Comparison of ENCODE assay signal across 8 cellular contexts in the genomic region with DNA sequence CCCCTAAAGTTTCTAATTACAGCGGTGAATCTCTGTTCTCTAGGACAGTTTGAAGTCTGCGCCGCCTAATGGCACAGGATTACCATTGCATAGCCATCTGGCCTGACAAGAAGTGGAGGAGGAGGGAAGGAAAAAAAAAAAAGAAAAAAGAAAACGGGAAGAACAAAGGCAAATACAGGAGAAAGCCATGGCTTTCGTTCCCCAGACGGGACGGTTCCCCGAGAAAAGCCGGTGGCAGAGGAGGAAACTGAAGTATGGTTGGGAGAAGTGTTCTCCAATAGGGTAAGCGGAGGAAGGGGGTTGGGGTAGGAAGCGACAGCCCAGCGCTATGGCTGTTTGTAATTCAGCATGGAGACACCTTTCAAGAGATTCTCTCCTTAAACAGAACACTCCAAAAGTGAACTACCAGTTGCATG.
A peak's percentile ranks its signal among the peaks of the same experiment; 100 is the strongest.
DNase-seq lines count a peak whose midpoint lies in the region; ATAC-seq, FAIRE-seq and TF ChIP-seq lines count a peak whose summit lies in the region.

No MANE protein-coding gene starts in this region.

- H3K4me3 ChIP-seq in A549, result peak overlapping the region; percentile 57
- peak overlapping the region; percentile 68 for H3K4me3 ChIP-seq in fibroblast of pulmonary artery (replicated peaks; ENCODE audit: low read depth, low read length)
- peak overlapping the region; percentile 34 to 63 (median 45) for H3K4me3 ChIP-seq in tibial nerve

- POLR2A ChIA-PET in A549 (lab: Yijun Ruan, JAX), result interaction anchor here (0.6 kb wide), 1 partner anchor 81 kb away, joined by 3 read pairs; a partner anchor contains a TSS

- H3K27ac ChIP-seq in A549, result no peak overlapping the region; a peak in 1 of 6 replicates
- H3K27ac ChIP-seq in tibial nerve, result peak overlapping the region in 3 of 4 donors; percentile 45 to 74 (median 72)

- H3K4me1 Mint-ChIP-seq in natural killer cell, result peaks cover 22 to 25% of the 10 kb centered on the region in 2 donors

- peak overlapping the region; percentile 99 for H3K4me2 ChIP-seq in A549

- no peaks in the 10 kb centered on the region for H3K36me3 Mint-ChIP-seq in natural killer cell

- peaks cover 3 to 32% of the 10 kb centered on the region in 2 donors for H3K27me3 Mint-ChIP-seq in natural killer cell (ENCODE audit: low read depth in 2 of 2)

- CTCF ChIA-PET in A549 (lab: Yijun Ruan, JAX), result interaction anchor here (0.9 to 1.4 kb wide), 4 partner anchors 9 to 257 kb away, joined by 3 read pairs; no protein-coding TSS in a partner anchor

- H3K4me1 ChIP-seq in A549 (0 out of 3 replicates have a peak, but pooled peaks cover 3% of the 10 kb centered on the region), tibial nerve (peaks cover 0 to 4% (median 0%) of the 10 kb centered on the region in 4 donors)

- FAIRE-seq in A549 (lab: Jason Lieb, UNC), result peak; percentile 54

- H3K27ac Mint-ChIP-seq in natural killer cell, result peak overlapping the region; percentile 44 to 82

- no peaks in the 10 kb centered on the region for H3K36me3 ChIP-seq in tibial nerve

- peak; percentile 20 to 36; a peak in 3 of 5 replicates for TF ChIP-seq RAD21 in A549 (conservative IDR thresholded peaks at IDR 0.05 in 1 of 2, IDR thresholded peaks at IDR 0.05 in 1 of 2)

- H3K9me3 Mint-ChIP-seq in natural killer cell, result no peaks in the 10 kb centered on the region

- TF ChIP-seq EP300 in A549 (IDR thresholded peaks at IDR 0.05), result no peak
- no peak for TF ChIP-seq EP300 in tibial nerve (IDR thresholded peaks at IDR 0.05)

- TF ChIP-seq CTCF in A549 (IDR thresholded peaks at IDR 0.05), result peak; percentile 50
- peak; percentile 47 for TF ChIP-seq CTCF in GM12874 (IDR thresholded peaks at IDR 0.05; ENCODE audit: insufficient read depth, low read depth, low read length)
- TF ChIP-seq CTCF in fibroblast of pulmonary artery (IDR thresholded peaks at IDR 0.05; ENCODE audit: low read length, missing control alignments), result peak; percentile 67
- peak; percentile 45 for TF ChIP-seq CTCF in natural killer cell (IDR thresholded peaks at IDR 0.05)
- peak in 4 of 5 experiments; percentile 31 to 48 (median 44) for TF ChIP-seq CTCF in tibial nerve (IDR thresholded peaks at IDR 0.05)

- intact Hi-C loops in natural killer cell (cut with micrococcal nuclease), result loop anchor here (1.0 to 2.0 kb wide), 2 partner anchors 309 to 312 kb away; a partner anchor contains a TSS

- no peaks in the 10 kb centered on the region for H3K9me3 ChIP-seq in A549
- H3K9me3 ChIP-seq in tibial nerve, result no peaks in the 10 kb centered on the region

- TF ChIP-seq POLR2A in A549 (IDR thresholded peaks at IDR 0.05; ENCODE audit: low read length) (no peak), tibial nerve (IDR thresholded peaks at IDR 0.05) (no peak)

- DNase-seq in A549 (ENCODE audit: low read depth in 1 of 2, low spot score in 1 of 2), result peak; percentile 13 to 60
- peak; percentile 9 for DNase-seq in NCI-H2081 treated with DMSO at 0.1 percent for 48 hours (lab: John Stamatoyannopoulos, UW)
- DNase-seq in activated CD8-positive, alpha-beta memory T cell treated with anti-CD3 and anti-CD28 coated beads, Interleukin-2, amount 50 U/mL, for 4 hours, result peak; percentile 18
- DNase-seq in fibroblast of pulmonary artery (ENCODE audit: low read depth), result peak; percentile 45
- DNase-seq in natural killer cell, result no peak
- peak; percentile 11 to 19 for DNase-seq in tibial nerve (ENCODE audit: low spot score in 2 of 2)

- 2% methylated on average over 12 of the region's 12 CpGs for WGBS in A549 (ENCODE audit: missing lambda C conversion rate)
- 0 to 17% methylated on average over 8 to 12 of the region's 12 CpGs for WGBS in tibial nerve, 2 donors

- ATAC-seq in A549, result peak; percentile 84 to 86
- ATAC-seq in HG02852 (IDR thresholded peaks at IDR 0.05; ENCODE audit: unreplicated experiment), result peak; percentile 63
- peak; percentile 58 to 72 (median 63) for ATAC-seq in natural killer cell

- H3K27me3 ChIP-seq in tibial nerve, result peaks cover 0 to 8% of the 10 kb centered on the region in 2 donors

- H3K4me3 Mint-ChIP-seq in natural killer cell, result peak overlapping the region; percentile 93

TF ChIP-seq in A549, 52 proteins besides CTCF, POLR2A, EP300 and RAD21:
- TF ChIP-seq RNF2 (IDR thresholded peaks at IDR 0.05; ENCODE audit: borderline replicate concordance, low read depth), result no peak
- TF ChIP-seq ZNF302 (CRISPR knock-in tag; IDR thresholded peaks at IDR 0.05), result no peak
- no peak for TF ChIP-seq ZFP36 (IDR thresholded peaks at IDR 0.05; ENCODE audit: borderline replicate concordance, partially characterized antibody)
- no peak for TF ChIP-seq EHMT2 (IDR thresholded peaks at IDR 0.05; ENCODE audit: low read depth)
- no peak for TF ChIP-seq CHD2 (IDR thresholded peaks at IDR 0.05; ENCODE audit: low read length, partially characterized antibody)
- TF ChIP-seq KDM1A (IDR thresholded peaks at IDR 0.05; ENCODE audit: low read depth), result no peak
- no peak for TF ChIP-seq SREBF2 (IDR thresholded peaks at IDR 0.05)
- TF ChIP-seq HOXB5 (CRISPR knock-in tag; IDR thresholded peaks at IDR 0.05), result no peak
- no peak for TF ChIP-seq BHLHE40 (IDR thresholded peaks at IDR 0.05; ENCODE audit: low read depth, low read length)
- TF ChIP-seq, protein P1, sequence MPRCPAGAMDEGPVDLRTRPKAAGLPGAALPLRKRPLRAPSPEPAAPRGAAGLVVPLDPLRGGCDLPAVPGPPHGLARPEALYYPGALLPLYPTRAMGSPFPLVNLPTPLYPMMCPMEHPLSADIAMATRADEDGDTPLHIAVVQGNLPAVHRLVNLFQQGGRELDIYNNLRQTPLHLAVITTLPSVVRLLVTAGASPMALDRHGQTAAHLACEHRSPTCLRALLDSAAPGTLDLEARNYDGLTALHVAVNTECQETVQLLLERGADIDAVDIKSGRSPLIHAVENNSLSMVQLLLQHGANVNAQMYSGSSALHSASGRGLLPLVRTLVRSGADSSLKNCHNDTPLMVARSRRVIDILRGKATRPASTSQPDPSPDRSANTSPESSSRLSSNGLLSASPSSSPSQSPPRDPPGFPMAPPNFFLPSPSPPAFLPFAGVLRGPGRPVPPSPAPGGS (IDR thresholded peaks at IDR 0.05), result no peak
- TF ChIP-seq FOSB (CRISPR knock-in tag; IDR thresholded peaks at IDR 0.05), result no peak
- TF ChIP-seq GATA3 (IDR thresholded peaks at IDR 0.05; ENCODE audit: borderline replicate concordance), result no peak
- TF ChIP-seq, protein P2, sequence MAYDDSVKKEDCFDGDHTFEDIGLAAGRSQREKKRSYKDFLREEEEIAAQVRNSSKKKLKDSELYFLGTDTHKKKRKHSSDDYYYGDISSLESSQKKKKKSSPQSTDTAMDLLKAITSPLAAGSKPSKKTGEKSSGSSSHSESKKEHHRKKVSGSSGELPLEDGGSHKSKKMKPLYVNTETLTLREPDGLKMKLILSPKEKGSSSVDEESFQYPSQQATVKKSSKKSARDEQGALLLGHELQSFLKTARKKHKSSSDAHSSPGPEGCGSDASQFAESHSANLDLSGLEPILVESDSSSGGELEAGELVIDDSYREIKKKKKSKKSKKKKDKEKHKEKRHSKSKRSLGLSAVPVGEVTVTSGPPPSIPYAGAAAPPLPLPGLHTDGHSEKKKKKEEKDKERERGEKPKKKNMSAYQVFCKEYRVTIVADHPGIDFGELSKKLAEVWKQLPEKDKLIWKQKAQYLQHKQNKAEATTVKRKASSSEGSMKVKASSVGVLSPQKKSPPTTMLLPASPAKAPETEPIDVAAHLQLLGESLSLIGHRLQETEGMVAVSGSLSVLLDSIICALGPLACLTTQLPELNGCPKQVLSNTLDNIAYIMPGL (CRISPR knock-in tag; IDR thresholded peaks at IDR 0.05; ENCODE audit: borderline replicate concordance), result no peak
- no peak for TF ChIP-seq RFX5 (IDR thresholded peaks at IDR 0.05)
- TF ChIP-seq RARB (CRISPR knock-in tag; IDR thresholded peaks at IDR 0.05), result no peak
- TF ChIP-seq TP53 (CRISPR knock-in tag; IDR thresholded peaks at IDR 0.05), result no peak
- no peak for TF ChIP-seq FOSL2 (IDR thresholded peaks at IDR 0.05)
- no peak for TF ChIP-seq FOSL2 (CRISPR knock-in tag; IDR thresholded peaks at IDR 0.05)
- TF ChIP-seq ZC3H11A (IDR thresholded peaks at IDR 0.05), result no peak
TF ChIP-seq in A549: peak in this region for 0.

Comparison
In these comparisons a context has a peak if more than half of its experiments do, and no peak if none do; other contexts are left out.
1. H3K27ac ChIP-seq: peak in tibial nerve (3 of 4); none in A549 (0 of 2).
2. Peak in every context shown above with its lines, with median percentiles within 50 percentile points of each other: ATAC-seq, H3K4me3 ChIP-seq and CTCF ChIP-seq.